ENCODE assay signal across 15 cellular contexts in the genomic region with DNA sequence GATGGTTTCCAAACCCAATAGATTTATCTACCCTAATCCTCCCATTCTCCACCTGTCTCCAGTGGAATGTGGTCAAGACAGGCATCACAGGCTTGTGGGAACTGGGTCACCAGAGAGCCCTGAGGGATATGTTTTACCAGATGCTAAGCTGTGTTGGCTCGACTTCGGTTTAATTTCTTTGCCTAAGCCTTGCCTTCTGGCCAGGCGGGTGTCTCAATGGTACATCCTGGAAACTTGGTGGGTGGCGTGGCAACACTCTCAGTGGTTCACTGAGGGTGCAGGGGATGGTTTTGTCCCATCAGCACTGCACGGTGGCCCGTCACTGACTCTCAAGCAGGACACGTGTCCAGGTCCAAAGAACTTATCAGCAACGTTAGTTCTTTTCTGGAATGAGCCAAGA.
A peak's percentile ranks its signal among the peaks of the same experiment; 100 is the strongest.
DNase-seq lines count a peak whose midpoint lies in the region; ATAC-seq and TF ChIP-seq lines count a peak whose summit lies in the region.
"Had no signal": no experiment of that assay in that cellular context is flagged by ENCODE, and none has a peak within 500 bp of the region (broad histone marks: within the 10 kb centered on the region; RNA-seq: fewer than 3 reads in every experiment).

No MANE protein-coding gene starts in this region.

- H3K36me3 ChIP-seq in GM23248 (ENCODE audit: low read depth): no peaks in the 10 kb centered on the region
- no peaks in the 10 kb centered on the region for H3K36me3 ChIP-seq in body of pancreas (replicated peaks in 1 of 2; ENCODE audit: insufficient read depth in 1 of 2, low read depth in 2 of 2)
- no peaks in the 10 kb centered on the region for H3K36me3 ChIP-seq in left ventricle myocardium inferior
- H3K36me3 ChIP-seq in gastrocnemius medialis: no peaks in the 10 kb centered on the region
- H3K36me3 ChIP-seq: SJSA1 had no signal

- H3K4me3 ChIP-seq in GM23248: no peak overlapping the region
- no peak overlapping the region for H3K4me3 ChIP-seq in body of pancreas
- H3K4me3 ChIP-seq in left ventricle myocardium inferior: no peak overlapping the region
- H3K4me3 ChIP-seq in gastrocnemius medialis: no peak overlapping the region
- H3K4me3 ChIP-seq: SJSA1 had no signal

- H3K27me3 ChIP-seq in GM23248 (replicated peaks; ENCODE audit: insufficient read depth): no peaks in the 10 kb centered on the region
- H3K27me3 ChIP-seq in body of pancreas: no peaks in the 10 kb centered on the region
- no peaks in the 10 kb centered on the region for H3K27me3 ChIP-seq in left ventricle myocardium inferior (ENCODE audit: low read depth)
- no peaks in the 10 kb centered on the region for H3K27me3 ChIP-seq in gastrocnemius medialis

- H3K27ac ChIP-seq in GM23248 (no peak overlapping the region), body of pancreas (peak overlapping the region in 1 of 4 donors; percentile 6), left ventricle myocardium inferior (replicated peaks) (peak overlapping the region; percentile 53), gastrocnemius medialis (peak overlapping the region in 1 of 4 donors; percentile 6)
- H3K27ac ChIP-seq: SJSA1 had no signal

- DNase-seq in GM23248 (peak; percentile 3), body of pancreas (peak in 1 of 4 donors; percentile 6), left ventricle myocardium inferior (peak; percentile 33), gastrocnemius medialis (peak in 1 of 2 donors; percentile 43), SHP77 (lab: John Stamatoyannopoulos, UW) (no peak), NCI-H1048 (lab: John Stamatoyannopoulos, UW) (no peak)
- DNase-seq: ACHN; CD4-positive, alpha-beta memory T cell; KG1; NCI-H187 treated with DMSO at 0.1 percent for 48 hours; NCI-H446 treated with DMSO at 0.1 percent for 48 hours; NCI-H774 had no signal

- no peak overlapping the region for H3K9ac ChIP-seq in GM23248

- H3K79me2 ChIP-seq in GM23248 (ENCODE audit: insufficient read depth): no peaks in the 10 kb centered on the region

- peaks cover 3% of the 10 kb centered on the region for H3K4me1 ChIP-seq in GM23248 (ENCODE audit: insufficient read depth)
- H3K4me1 ChIP-seq in body of pancreas: peaks cover 14% of the 10 kb centered on the region
- no peaks in the 10 kb centered on the region for H3K4me1 ChIP-seq in left ventricle myocardium inferior
- no peaks in the 10 kb centered on the region for H3K4me1 ChIP-seq in gastrocnemius medialis
- H3K4me1 ChIP-seq: SJSA1 had no signal

- no peaks in the 10 kb centered on the region for H3F3A ChIP-seq in GM23248 (ENCODE audit: insufficient read depth)

- TF ChIP-seq CTCF in body of pancreas (IDR thresholded peaks at IDR 0.05): no peak
- TF ChIP-seq CTCF in left ventricle myocardium inferior (IDR thresholded peaks at IDR 0.05; ENCODE audit: borderline replicate concordance): no peak
- TF ChIP-seq CTCF in gastrocnemius medialis (IDR thresholded peaks at IDR 0.05 in 4 of 5, conservative IDR thresholded peaks at IDR 0.05 in 1 of 5): no peak

- WGBS in GM23248 (ENCODE audit: low coverage in 1 of 2, low lambda C conversion rate in 2 of 2, missing lambda C conversion rate in 2 of 2), 2 experiments: 3% methylated on average over 8 of the region's 8 CpGs
- 70 to 75% methylated on average over 7 to 8 of the region's 8 CpGs for WGBS in body of pancreas, 2 donors

- peak; percentile 5 for ATAC-seq in body of pancreas
- peak; percentile 49 to 65 for ATAC-seq in gastrocnemius medialis
- no peak for ATAC-seq in GM18519 (IDR thresholded peaks at IDR 0.05; ENCODE audit: low FRiP score, unreplicated experiment)
- ATAC-seq in HG02623 (IDR thresholded peaks at IDR 0.05; ENCODE audit: unreplicated experiment): no peak

- no peaks in the 10 kb centered on the region for H4K20me1 ChIP-seq in GM23248 (ENCODE audit: insufficient read depth)

- no peak overlapping the region for H3K4me2 ChIP-seq in GM23248 (ENCODE audit: unreplicated experiment)

- H3K9me3 ChIP-seq in GM23248 (ENCODE audit: low read depth) (no peaks in the 10 kb centered on the region), body of pancreas (no peaks in the 10 kb centered on the region), left ventricle myocardium inferior (replicated peaks) (no peaks in the 10 kb centered on the region), gastrocnemius medialis (no peaks in the 10 kb centered on the region)
- H3K9me3 ChIP-seq: SJSA1 had no signal

- TF ChIP-seq POLR2A in body of pancreas (IDR thresholded peaks at IDR 0.05) (no peak), gastrocnemius medialis (IDR thresholded peaks at IDR 0.05) (no peak)

- no peak overlapping the region for H2AFZ ChIP-seq in GM23248

- in situ Hi-C loops in GM23248 (cut with MboI): no loop called here
- in situ Hi-C loops in gastrocnemius medialis (cut with MboI; ENCODE audit: low sequenced_read_pairs in 4 of 4): no loop called here

- intact Hi-C loops in body of pancreas (cut with DNase I): no loop called here
- intact Hi-C loops in left ventricle myocardium inferior (cut with micrococcal nuclease): no loop called here
- intact Hi-C loops in gastrocnemius medialis (cut with DNase I; ENCODE audit: low total_unique reads): no loop called here

- no peaks in the 10 kb centered on the region for H3K9me2 ChIP-seq in GM23248 (ENCODE audit: insufficient read depth)

Comparison
In these comparisons a context has a peak if more than half of its experiments do, and no peak if none do; other contexts are left out.
1. DNase-seq: peak in GM23248 (single experiment) and left ventricle myocardium inferior (single experiment); none in SHP77 (0 of 2) and NCI-H1048 (single experiment).
2. ATAC-seq: peak in body of pancreas (single experiment) and gastrocnemius medialis (2 of 2); none in GM18519 (single experiment) and HG02623 (single experiment).